Comparison of ENCODE assay signal across 21 cellular contexts in the genomic region with DNA sequence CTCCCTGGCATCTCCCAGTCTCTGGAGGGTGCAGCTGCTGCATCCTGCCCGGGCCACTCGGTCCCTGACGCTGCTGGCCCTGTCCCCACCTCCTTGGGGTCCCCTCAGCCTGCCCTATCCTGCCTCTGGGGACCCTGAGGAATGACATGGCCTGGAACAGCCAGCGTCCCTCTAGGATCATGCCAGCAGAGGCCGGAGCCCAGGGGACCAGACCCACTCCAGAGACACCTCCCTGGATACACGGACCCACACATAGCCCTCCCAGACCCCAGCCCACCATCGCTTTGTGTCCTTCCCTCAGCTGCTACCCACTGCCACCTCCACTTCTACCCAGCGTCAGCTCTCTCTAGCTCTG. TPM values are rescaled to one million over a fixed set of nuclear protein-coding genes. Genes with fewer than 3 reads are reported as not detected.
"Had no signal": no experiment of that assay in that cellular context is flagged by ENCODE, and none has a peak within 500 bp of the region (broad histone marks: within the 10 kb centered on the region; RNA-seq: fewer than 3 reads in every experiment).

No MANE protein-coding gene starts in this region.

- H3K4me3 ChIP-seq: breast epithelium, gastrocnemius medialis, heart right ventricle, left ventricle myocardium inferior, mucosa of descending colon, spleen, thyroid gland had no signal

- H3K9me3 ChIP-seq: breast epithelium, gastrocnemius medialis, heart right ventricle, left ventricle myocardium inferior, mucosa of descending colon, neutrophil, spleen, thyroid gland had no signal

- H3K36me3 ChIP-seq: breast epithelium, gastrocnemius medialis, heart right ventricle, left ventricle myocardium inferior, neutrophil, spleen, thyroid gland had no signal

- H3K4me3 Mint-ChIP-seq: activated CD4-positive, alpha-beta memory T cell treated with anti-CD3 and anti-CD28 coated beads, Interleukin-2, amount 10 ng/mL, durations not matched to agents 7 days and 5 days; activated CD4-positive, alpha-beta T cell treated with anti-CD3 and anti-CD28 coated beads for 36 hours; activated CD8-positive, alpha-beta memory T cell treated with anti-CD3 and anti-CD28 coated beads, Interleukin-2, amount 10 ng/mL, durations not matched to agents 7 days and 5 days; memory B cell; stimulated activated naive B cell treated with anti-CD40 and anti-IgM and Interleukin-4, amounts not matched to agents 10 μg/mL and 1 μg/mL and 100 μg/mL, for 72 hours had no signal

- DNase-seq: activated CD4-positive, alpha-beta memory T cell treated with anti-CD3 and anti-CD28 coated beads, Interleukin-2, amount 10 ng/mL, durations not matched to agents 7 days and 5 days; activated CD4-positive, alpha-beta T cell treated with anti-CD3 and anti-CD28 coated beads for 36 hours; activated CD8-positive, alpha-beta memory T cell treated with anti-CD3 and anti-CD28 coated beads, Interleukin-2, amount 10 ng/mL, durations not matched to agents 7 days and 5 days; activated naive CD4-positive, alpha-beta T cell; cerebellar nuclear complex; cortex of kidney; gastrocnemius medialis; heart right ventricle; kidney glomerular epithelial cell; left ventricle myocardium inferior; naive thymus-derived CD8-positive, alpha-beta T cell; spleen; stimulated activated naive B cell treated with anti-CD40 and anti-IgM and Interleukin-4, amounts not matched to agents 10 μg/mL and 1 μg/mL and 100 μg/mL, for 72 hours; T-helper 2 cell; thyroid gland had no signal

- H3K27ac ChIP-seq: gastrocnemius medialis, heart right ventricle, left ventricle myocardium inferior, neutrophil, spleen, thyroid gland, VCaP had no signal

- H3K27ac Mint-ChIP-seq: activated CD4-positive, alpha-beta memory T cell treated with anti-CD3 and anti-CD28 coated beads, Interleukin-2, amount 10 ng/mL, durations not matched to agents 7 days and 5 days; activated CD4-positive, alpha-beta T cell treated with anti-CD3 and anti-CD28 coated beads for 36 hours; activated CD8-positive, alpha-beta memory T cell treated with anti-CD3 and anti-CD28 coated beads, Interleukin-2, amount 10 ng/mL, durations not matched to agents 7 days and 5 days; memory B cell; stimulated activated naive B cell treated with anti-CD40 and anti-IgM and Interleukin-4, amounts not matched to agents 10 μg/mL and 1 μg/mL and 100 μg/mL, for 72 hours had no signal

- H3K36me3 Mint-ChIP-seq: activated CD8-positive, alpha-beta memory T cell treated with anti-CD3 and anti-CD28 coated beads, Interleukin-2, amount 10 ng/mL, durations not matched to agents 7 days and 5 days; memory B cell; naive thymus-derived CD8-positive, alpha-beta T cell; stimulated activated naive B cell treated with anti-CD40 and anti-IgM and Interleukin-4, amounts not matched to agents 10 μg/mL and 1 μg/mL and 100 μg/mL, for 72 hours had no signal

- H3K9me3 Mint-ChIP-seq: activated CD4-positive, alpha-beta memory T cell treated with anti-CD3 and anti-CD28 coated beads, Interleukin-2, amount 10 ng/mL, durations not matched to agents 7 days and 5 days; memory B cell; naive thymus-derived CD8-positive, alpha-beta T cell; stimulated activated naive B cell treated with anti-CD40 and anti-IgM and Interleukin-4, amounts not matched to agents 10 μg/mL and 1 μg/mL and 100 μg/mL, for 72 hours had no signal

- ATAC-seq: activated CD4-positive, alpha-beta T cell treated with anti-CD3 and anti-CD28 coated beads for 36 hours; activated CD8-positive, alpha-beta memory T cell treated with anti-CD3 and anti-CD28 coated beads, Interleukin-2, amount 10 ng/mL, durations not matched to agents 7 days and 5 days; gastrocnemius medialis; heart right ventricle; naive thymus-derived CD8-positive, alpha-beta T cell; SK-N-SH treated with all-trans-retinoic acid at 6 μM for 48 hours; stimulated activated naive B cell treated with anti-CD40 and anti-IgM and Interleukin-4, amounts not matched to agents 10 μg/mL and 1 μg/mL and 100 μg/mL, for 72 hours had no signal

RNA-seq across cellular contexts. Expression of gene CPLX1, which starts 35.5 kb away (rescaled TPM):
- polyA plus RNA-seq: naive thymus-derived CD8-positive, alpha-beta T cell had no signal
